ENCODE assay signal across 19 cellular contexts in genomic region chr6:134821397-134821796, GRCh38.
DNase-seq lines count a peak whose midpoint lies in the region; ATAC-seq and TF ChIP-seq lines count a peak whose summit lies in the region.
"Had no signal": no experiment of that assay in that cellular context is flagged by ENCODE, and none has a peak within 500 bp of the region (broad histone marks: within the 10 kb centered on the region; RNA-seq: fewer than 3 reads in every experiment).

No MANE protein-coding gene starts in this region.

- H3K36me3 ChIP-seq in SK-N-SH (replicated peaks in 1 of 2; ENCODE audit: control insufficient read depth in 1 of 2, insufficient read depth in 2 of 2, low read length in 1 of 2) (no peaks in the 10 kb centered on the region), SK-N-MC (ENCODE audit: insufficient read depth, low read length) (no peaks in the 10 kb centered on the region), right lobe of liver (no peaks in the 10 kb centered on the region), Peyer's patch (no peaks in the 10 kb centered on the region)
- H3K36me3 ChIP-seq: SJSA1 had no signal

- no peak overlapping the region for H3K4me2 ChIP-seq in SK-N-SH
- H3K4me2 ChIP-seq: PC-9 had no signal

- POLR2A ChIA-PET in SK-N-SH (lab: Yijun Ruan, JAX), result no interaction called here

- WGBS in SK-N-SH (ENCODE audit: low lambda C conversion rate), result 76% methylated on average over 4 of the region's 4 CpGs
- 41% methylated on average over 4 of the region's 4 CpGs for WGBS in right lobe of liver (ENCODE audit: insufficient coverage, low coverage, low lambda C conversion rate, missing lambda C conversion rate)

- TF ChIP-seq POLR2A in right lobe of liver (IDR thresholded peaks at IDR 0.05), result no peak
- TF ChIP-seq POLR2A in Peyer's patch (IDR thresholded peaks at IDR 0.05), result no peak

- H4K20me1 ChIP-seq in SK-N-SH (ENCODE audit: insufficient read depth), result no peaks in the 10 kb centered on the region

- TF ChIP-seq RAD21 in SK-N-SH (IDR thresholded peaks at IDR 0.05; ENCODE audit: low read length), result peak; percentile 19

- H3K9ac ChIP-seq in SK-N-SH (no peak overlapping the region), SK-N-MC (ENCODE audit: insufficient read length) (no peak overlapping the region)
- H3K9ac ChIP-seq: GM23248 had no signal

- peak overlapping the region in 1 of 2 experiments; percentile 47; a peak in 1 of 4 replicates for H3K27ac ChIP-seq in SK-N-SH (ENCODE audit: low read depth in 2 of 2, low read length in 1 of 2)
- peak overlapping the region; percentile 1; the same call in 1 of the 2 replicates for H3K27ac ChIP-seq in SK-N-MC
- peak overlapping the region; percentile 41 to 67 (median 51) for H3K27ac ChIP-seq in right lobe of liver
- no peak overlapping the region for H3K27ac ChIP-seq in Peyer's patch
- H3K27ac ChIP-seq: GM23248, PC-9, SJSA1 had no signal

- TF ChIP-seq EP300 in SK-N-SH (IDR thresholded peaks at IDR 0.05; ENCODE audit: borderline replicate concordance in 1 of 2, low read depth in 1 of 2, low read length in 1 of 2), result peak in 1 of 2 experiments; percentile 57; a peak in 1 of 4 replicates

- no peaks in the 10 kb centered on the region for H3K9me3 ChIP-seq in SK-N-SH
- no peaks in the 10 kb centered on the region for H3K9me3 ChIP-seq in SK-N-MC (ENCODE audit: low read depth, low read length)
- no peaks in the 10 kb centered on the region for H3K9me3 ChIP-seq in right lobe of liver
- H3K9me3 ChIP-seq in Peyer's patch, result peaks cover 0 to 3% (median 0%) of the 10 kb centered on the region in 4 donors
- H3K9me3 ChIP-seq: SJSA1 had no signal

- intact Hi-C loops in right lobe of liver (cut with DNase I), result loop anchor here (10.0 kb wide), 2 partner anchors 53 to 667 kb away; no protein-coding TSS in a partner anchor

- no peak for TF ChIP-seq CTCF in SK-N-SH (IDR thresholded peaks at IDR 0.05)
- TF ChIP-seq CTCF in right lobe of liver (IDR thresholded peaks at IDR 0.05), result no peak
- no peak for TF ChIP-seq CTCF in Peyer's patch (IDR thresholded peaks at IDR 0.05)

- no peak overlapping the region for H2AFZ ChIP-seq in SK-N-SH (ENCODE audit: low read depth)
- H2AFZ ChIP-seq: GM23248, PC-9 had no signal

- no peaks in the 10 kb centered on the region for H3K27me3 ChIP-seq in SK-N-SH (ENCODE audit: insufficient read depth)
- H3K27me3 ChIP-seq in right lobe of liver, result no peaks in the 10 kb centered on the region
- no peaks in the 10 kb centered on the region for H3K27me3 ChIP-seq in Peyer's patch
- H3K27me3 ChIP-seq: SJSA1 had no signal

- no peaks in the 10 kb centered on the region for H3K9me2 ChIP-seq in SK-N-SH

- H3K79me2 ChIP-seq in SK-N-SH (ENCODE audit: insufficient read depth), result no peaks in the 10 kb centered on the region

- H3K4me3 ChIP-seq in SK-N-SH (ENCODE audit: low read depth in 2 of 2, low read length in 1 of 2) (no peak overlapping the region), SK-N-MC (peak overlapping the region; percentile 16), right lobe of liver (no peak overlapping the region), Peyer's patch (no peak overlapping the region)
- H3K4me3 ChIP-seq: GM23248, PC-9, SJSA1 had no signal

- H3F3A ChIP-seq in SK-N-SH (replicated peaks; ENCODE audit: insufficient read depth), result peaks cover 8% of the 10 kb centered on the region

- H3K4me1 ChIP-seq in SK-N-SH (ENCODE audit: control insufficient read depth in 1 of 2, insufficient read depth in 2 of 2, low read depth in 1 of 2, low read length in 1 of 2) (peaks cover 0 to 5% of the 10 kb centered on the region in 2 experiments; a peak in 3 of 4 replicates), right lobe of liver (peaks cover 0 to 28% (median 3%) of the 10 kb centered on the region in 4 donors), Peyer's patch (peaks cover 0 to 16% (median 1%) of the 10 kb centered on the region in 4 donors)
- H3K4me1 ChIP-seq: SJSA1 had no signal

- CTCF ChIA-PET in SK-N-SH (lab: Yijun Ruan, JAX), result interaction anchor here (1.2 to 5.9 kb wide), 10 partner anchors 20 to 697 kb away, joined by 4 to 48 read pairs (median 22); no protein-coding TSS in a partner anchor

- no peak for ATAC-seq in SK-N-SH treated with all-trans-retinoic acid at 6 μM for 48 hours
- ATAC-seq in right lobe of liver, result peak in 3 of 4 donors; percentile 12 to 35 (median 13)
- ATAC-seq in HG02623 (IDR thresholded peaks at IDR 0.05; ENCODE audit: unreplicated experiment), result no peak
- ATAC-seq: HCT116 had no signal

- peak; percentile 39 for DNase-seq in SK-N-SH
- peak; percentile 75 for DNase-seq in SK-N-MC (ENCODE audit: low read depth, low spot score)
- DNase-seq in right lobe of liver, result no peak
- DNase-seq in retina, result peak; percentile 21
- no peak for DNase-seq in Peyer's patch
- DNase-seq in DMS153 treated with DMSO at 0.1 percent for 48 hours (lab: John Stamatoyannopoulos, UW; ENCODE audit: unreplicated experiment), result no peak
- DNase-seq: C1 segment of cervical spinal cord, GM23248, KBM-7, NCI-H1048, NCI-H1436 treated with DMSO at 0.1 percent for 48 hours, NCI-H2107, NCI-H345, NCI-H526 treated with DMSO at 0.1 percent for 48 hours, PC-9 had no signal

TF ChIP-seq in SK-N-SH, 30 proteins besides CTCF, POLR2A, EP300 and RAD21:
- TF ChIP-seq MEF2A (IDR thresholded peaks at IDR 0.05; ENCODE audit: borderline replicate concordance, low read depth) (no peak), SMC3 (IDR thresholded peaks at IDR 0.05; ENCODE audit: low read depth, low read length) (0 out of 2 replicates have a peak, but pooled peaks have one; percentile 13), YY1 (IDR thresholded peaks at IDR 0.05; ENCODE audit: low read depth) (no peak), GATA2 (CRISPR knock-in tag; IDR thresholded peaks at IDR 0.05) (peak; percentile 15; the same call in 1 of the 2 replicates)

TF ChIP-seq in SK-N-SH treated with all-trans-retinoic acid at 6 μM for 48 hours, 23 proteins besides CTCF, POLR2A, EP300 and RAD21:
- TF ChIP-seq ZC3H10 (CRISPR knock-in tag; IDR thresholded peaks at IDR 0.05), result no peak
- no peak for TF ChIP-seq CSRNP3 (CRISPR knock-in tag; IDR thresholded peaks at IDR 0.05)
- no peak for TF ChIP-seq ZNF8 (CRISPR knock-in tag; IDR thresholded peaks at IDR 0.05)
- TF ChIP-seq TCF4 (CRISPR knock-in tag; IDR thresholded peaks at IDR 0.05; ENCODE audit: borderline replicate concordance), result no peak
- no peak for TF ChIP-seq GLIS3 (CRISPR knock-in tag; IDR thresholded peaks at IDR 0.05)
- no peak for TF ChIP-seq TOX (CRISPR knock-in tag; IDR thresholded peaks at IDR 0.05; ENCODE audit: borderline replicate concordance)
- no peak for TF ChIP-seq ESRRG (CRISPR knock-in tag; IDR thresholded peaks at IDR 0.05)
- no peak for TF ChIP-seq ZNF70 (CRISPR knock-in tag; IDR thresholded peaks at IDR 0.05)
- TF ChIP-seq PPARA (CRISPR knock-in tag; IDR thresholded peaks at IDR 0.05; ENCODE audit: borderline replicate concordance), result no peak
- TF ChIP-seq ISL1 (CRISPR knock-in tag; IDR thresholded peaks at IDR 0.05), result no peak

Comparison
In these comparisons a context has a peak if more than half of its experiments do, and no peak if none do; other contexts are left out.
1. DNase-seq: peak in SK-N-SH (single experiment), SK-N-MC (single experiment) and retina (single experiment); none in right lobe of liver (0 of 3), Peyer's patch (0 of 3) and DMS153 treated with DMSO at 0.1 percent for 48 hours (single experiment).
2. H3K27ac ChIP-seq: peak in SK-N-MC (single experiment) and right lobe of liver (3 of 3); none in Peyer's patch (0 of 4).
3. ATAC-seq: peak in right lobe of liver (3 of 4); none in SK-N-SH treated with all-trans-retinoic acid at 6 μM for 48 hours (single experiment) and HG02623 (single experiment).